Comparison of ENCODE assay signal across 8 cellular contexts in genomic region chr17:56595831-56596740, GRCh38. TPM values are rescaled to one million over a fixed set of nuclear protein-coding genes. Genes with fewer than 3 reads are reported as not detected.
A peak's percentile ranks its signal among the peaks of the same experiment; 100 is the strongest.
DNase-seq lines count a peak whose midpoint lies in the region; ATAC-seq and TF ChIP-seq lines count a peak whose summit lies in the region.

No MANE protein-coding gene starts in this region.

- no peaks in the 10 kb centered on the region for H3K9me3 Mint-ChIP-seq in activated T-cell treated with anti-CD3 and anti-CD28 coated beads, Interleukin-2, amount 50 U/mL, for 24 hours

- H3K27ac Mint-ChIP-seq in activated T-cell treated with anti-CD3 and anti-CD28 coated beads, Interleukin-2, amount 50 U/mL, for 24 hours = peak overlapping the region; percentile 88

- H3K36me3 Mint-ChIP-seq in activated T-cell treated with anti-CD3 and anti-CD28 coated beads, Interleukin-2, amount 50 U/mL, for 24 hours (ENCODE audit: low read depth) = no peaks in the 10 kb centered on the region

- H3K4me1 ChIP-seq in vagina = peaks cover 43% of the 10 kb centered on the region

- H3K36me3 ChIP-seq in H7 (replicated peaks; ENCODE audit: control insufficient read depth, insufficient read depth, low read length) (no peaks in the 10 kb centered on the region), vagina (no peaks in the 10 kb centered on the region)

- TF ChIP-seq POLR2A in vagina (IDR thresholded peaks at IDR 0.05) = no peak

- H3K27me3 ChIP-seq in H7 (ENCODE audit: control insufficient read depth, insufficient read depth, low read length) = peaks cover 58% of the 10 kb centered on the region
- no peaks in the 10 kb centered on the region for H3K27me3 ChIP-seq in vagina

- H3K4me3 ChIP-seq in H7 (ENCODE audit: insufficient read depth, low read depth, low read length) (peak overlapping the region; percentile 55), vagina (peak overlapping the region; percentile 50 to 56)

- TF ChIP-seq CTCF in vagina (IDR thresholded peaks at IDR 0.05) = no peak
- TF ChIP-seq CTCF in GM13977 (IDR thresholded peaks at IDR 0.05; ENCODE audit: extremely low read depth, insufficient read depth, missing control alignments) = no peak

- intact Hi-C loops in vagina (cut with DNase I) = loop anchor here (5.0 to 10.0 kb wide), 2 partner anchors 121 to 179 kb away; no protein-coding TSS in a partner anchor

- peaks cover 52% of the 10 kb centered on the region for H3K4me1 Mint-ChIP-seq in activated T-cell treated with anti-CD3 and anti-CD28 coated beads, Interleukin-2, amount 50 U/mL, for 24 hours (ENCODE audit: low read depth)

- peak overlapping the region; percentile 83 for H3K27ac ChIP-seq in vagina

- no peak for ATAC-seq in GM21526 (IDR thresholded peaks at IDR 0.05; ENCODE audit: low FRiP score, unreplicated experiment)

- peaks cover 57% of the 10 kb centered on the region for H3K27me3 Mint-ChIP-seq in activated T-cell treated with anti-CD3 and anti-CD28 coated beads, Interleukin-2, amount 50 U/mL, for 24 hours

- DNase-seq in A172 (ENCODE audit: low spot score) (peak; percentile 69), H7 (peak; percentile 84), kidney tubule cell (ENCODE audit: low spot score) (peak; percentile 48), vagina (ENCODE audit: extremely low spot score in 2 of 2) (no peak), SHP77 (lab: John Stamatoyannopoulos, UW) (no peak), GM13977 (ENCODE audit: low spot score) (no peak)
- DNase-seq in activated T-cell treated with anti-CD3 and anti-CD28 coated beads, Interleukin-2, amount 50 U/mL, for 24 hours = peak; percentile 51

- H3K4me3 Mint-ChIP-seq in activated T-cell treated with anti-CD3 and anti-CD28 coated beads, Interleukin-2, amount 50 U/mL, for 24 hours = peak overlapping the region; percentile 68

- no peaks in the 10 kb centered on the region for H3K9me3 ChIP-seq in vagina

- in situ Hi-C loops in GM13977 (cut with MboI; ENCODE audit: low pct_unique_long_range_greater_than_20kb, low sequenced_read_pairs, unreplicated experiment) = no loop called here

RNA-seq across cellular contexts. Expression of gene NOG, which starts 2.6 kb away (rescaled TPM):
- total RNA-seq in A172 (2014; rRNA removed; shearing (Covaris generic)) = 94.6 and 149 TPM in 2 replicates
- total RNA-seq in H7 (2014; rRNA removed; shearing (Covaris generic)) = 0.78 and 4.1 TPM in 2 replicates
- 7.4 TPM for total RNA-seq in vagina

Comparison
In these comparisons a context has a peak if more than half of its experiments do, and no peak if none do; other contexts are left out.
1. DNase-seq: peak in A172 (single experiment), H7 (single experiment), activated T-cell treated with anti-CD3 and anti-CD28 coated beads, Interleukin-2, amount 50 U/mL, for 24 hours (single experiment) and kidney tubule cell (single experiment); none in vagina (0 of 2), SHP77 (0 of 2) and GM13977 (single experiment).
2. RNA of gene NOG, which starts 2.6 kb away (total RNA-seq): 94.6 to 149 TPM in A172; 7.4 TPM in vagina (single experiment) and 0.78 to 4.1 TPM in H7; every median in the first group is over 10 times any median in the second.